In the genomic region with DNA sequence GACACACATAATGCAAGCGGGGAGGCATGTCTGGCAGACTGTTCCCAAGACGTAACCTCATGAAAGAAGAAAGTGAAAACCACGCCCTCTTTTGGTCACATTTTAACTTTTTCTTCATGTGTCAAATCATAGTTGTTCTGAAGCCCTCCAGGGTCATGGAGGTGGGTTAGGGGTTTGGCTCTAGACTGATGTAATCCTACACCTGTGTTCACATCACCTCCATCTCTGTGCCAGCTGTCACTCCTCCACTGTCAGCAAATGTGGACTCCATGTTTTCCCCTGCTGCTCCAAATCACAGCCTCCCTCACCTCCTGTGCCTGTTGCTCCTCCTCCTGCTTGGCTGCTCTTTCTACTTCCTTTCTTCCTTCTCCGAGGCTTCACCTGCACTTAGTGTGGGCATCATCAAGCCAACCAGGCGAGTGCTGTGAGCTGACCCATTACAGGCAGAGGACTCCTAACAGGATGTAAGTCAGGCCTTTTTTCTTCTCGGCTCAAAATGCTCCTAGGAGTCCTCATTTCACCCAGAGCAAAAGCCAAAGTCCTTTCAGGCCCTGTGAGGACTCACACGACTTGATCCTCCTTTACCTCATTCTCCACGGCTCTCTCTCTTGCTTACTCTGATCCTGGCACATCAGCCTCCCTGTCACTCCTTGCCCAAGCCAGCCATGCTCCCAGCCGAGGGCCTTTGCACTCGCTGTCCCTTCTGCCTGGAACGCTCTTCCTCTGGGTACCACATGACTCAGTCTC, we compare ENCODE assay signal across 9 cellular contexts.
DNase-seq lines count a peak whose midpoint lies in the region; ATAC-seq and TF ChIP-seq lines count a peak whose summit lies in the region.
"Had no signal": no experiment of that assay in that cellular context is flagged by ENCODE, and none has a peak within 500 bp of the region (broad histone marks: within the 10 kb centered on the region; RNA-seq: fewer than 3 reads in every experiment).

No MANE protein-coding gene starts in this region.

- TF ChIP-seq CTCF in cardiac muscle cell (IDR thresholded peaks at IDR 0.05; ENCODE audit: low read depth, low read length) (peak; percentile 12), LNCaP clone FGC (IDR thresholded peaks at IDR 0.05; ENCODE audit: control insufficient read depth, extremely low read depth, insufficient read depth) (peak; percentile 19; the same call in 1 of the 2 replicates), upper lobe of right lung (IDR thresholded peaks at IDR 0.05) (peak; percentile 10)

- no peaks in the 10 kb centered on the region for H3K4me1 ChIP-seq in cardiac muscle cell (ENCODE audit: low read depth)
- no peaks in the 10 kb centered on the region for H3K4me1 ChIP-seq in upper lobe of right lung

- ATAC-seq in left cardiac atrium (no peak), upper lobe of right lung (peak; percentile 55), HG03175 (IDR thresholded peaks at IDR 0.05; ENCODE audit: unreplicated experiment) (no peak)
- peak; percentile 17 for ATAC-seq in effector memory CD8-positive, alpha-beta T cell (replicated peaks)

- no peak overlapping the region for H3K4me3 Mint-ChIP-seq in effector memory CD8-positive, alpha-beta T cell

- intact Hi-C loops in left cardiac atrium (cut with DNase I): no loop called here
- intact Hi-C loops in upper lobe of right lung (cut with DNase I): no loop called here

- H3K4me1 Mint-ChIP-seq in effector memory CD8-positive, alpha-beta T cell (ENCODE audit: low read depth in 2 of 2): peaks cover 2 to 3% of the 10 kb centered on the region in 2 donors

- H3K27me3 ChIP-seq in cardiac muscle cell: no peaks in the 10 kb centered on the region
- H3K27me3 ChIP-seq in upper lobe of right lung: no peaks in the 10 kb centered on the region

- no peak overlapping the region for H3K4me3 ChIP-seq in cardiac muscle cell
- no peak overlapping the region for H3K4me3 ChIP-seq in LNCaP clone FGC (ENCODE audit: low read depth, low read length)
- H3K4me3 ChIP-seq in upper lobe of right lung: no peak overlapping the region
- H3K4me3 ChIP-seq: thoracic aorta had no signal

- DNase-seq in cardiac muscle cell (ENCODE audit: low read depth in 1 of 2, low spot score in 1 of 2) (peak; percentile 32 to 43), left cardiac atrium (no peak), LNCaP clone FGC (ENCODE audit: low read depth) (no peak), upper lobe of right lung (no peak), AG20443 (ENCODE audit: low spot score) (no peak), UCSD-AML1 (lab: John Stamatoyannopoulos, UW; ENCODE audit: unreplicated experiment) (no peak)
- DNase-seq in effector memory CD8-positive, alpha-beta T cell: no peak

- peaks cover 0 to 16% of the 10 kb centered on the region in 2 donors for H3K27me3 Mint-ChIP-seq in effector memory CD8-positive, alpha-beta T cell

- H3K9me3 ChIP-seq in cardiac muscle cell (ENCODE audit: low read depth): no peaks in the 10 kb centered on the region
- H3K9me3 ChIP-seq in upper lobe of right lung: no peaks in the 10 kb centered on the region
- H3K9me3 ChIP-seq: thoracic aorta had no signal

- H3K9me3 Mint-ChIP-seq in effector memory CD8-positive, alpha-beta T cell: no peaks in the 10 kb centered on the region

- no peaks in the 10 kb centered on the region for H3K36me3 Mint-ChIP-seq in effector memory CD8-positive, alpha-beta T cell (ENCODE audit: insufficient read depth)

- H3K27ac ChIP-seq in cardiac muscle cell: no peak overlapping the region
- H3K27ac ChIP-seq in upper lobe of right lung: no peak overlapping the region
- H3K27ac ChIP-seq: thoracic aorta had no signal

- H3K36me3 ChIP-seq in cardiac muscle cell (no peaks in the 10 kb centered on the region), upper lobe of right lung (no peaks in the 10 kb centered on the region)
- H3K36me3 ChIP-seq: thoracic aorta had no signal

- H3K27ac Mint-ChIP-seq in effector memory CD8-positive, alpha-beta T cell: no peak overlapping the region

Comparison
In these comparisons a context has a peak if more than half of its experiments do, and no peak if none do; other contexts are left out.
1. DNase-seq: peak in cardiac muscle cell (2 of 2); none in left cardiac atrium (single experiment), LNCaP clone FGC (single experiment), effector memory CD8-positive, alpha-beta T cell (0 of 3), upper lobe of right lung (single experiment), AG20443 (single experiment) and UCSD-AML1 (single experiment).
2. ATAC-seq: peak in effector memory CD8-positive, alpha-beta T cell (single experiment) and upper lobe of right lung (single experiment); none in left cardiac atrium (0 of 2) and HG03175 (single experiment).
3. Peak in every context shown above with its lines, with median percentiles within 50 percentile points of each other: CTCF ChIP-seq.